Comparison of ENCODE assay signal across 8 cellular contexts in genomic region chr2:73268831-73269685, GRCh38. TPM values are rescaled to one million over a fixed set of nuclear protein-coding genes. Genes with fewer than 3 reads are reported as not detected.
DNase-seq lines count a peak whose midpoint lies in the region; ATAC-seq and TF ChIP-seq lines count a peak whose summit lies in the region.

No MANE protein-coding gene starts in this region.

- H3K9me3 ChIP-seq in iPS-18c (ENCODE audit: control insufficient read depth, insufficient read depth, low read length): no peaks in the 10 kb centered on the region
- H3K9me3 ChIP-seq in gastroesophageal sphincter: peaks cover 0 to 8% (median 0%) of the 10 kb centered on the region in 3 donors

- TF ChIP-seq CTCF in GM13977 (IDR thresholded peaks at IDR 0.05; ENCODE audit: extremely low read depth, insufficient read depth, missing control alignments) (peak; percentile 26), gastroesophageal sphincter (IDR thresholded peaks at IDR 0.05) (peak in 1 of 4 experiments; percentile 12)

- no peak overlapping the region for H3K27ac ChIP-seq in gastroesophageal sphincter

- H3K36me3 ChIP-seq in gastroesophageal sphincter: no peaks in the 10 kb centered on the region

- ATAC-seq in HG03108 (IDR thresholded peaks at IDR 0.05; ENCODE audit: unreplicated experiment) (peak; percentile 78), GM21717 (IDR thresholded peaks at IDR 0.05; ENCODE audit: unreplicated experiment) (no peak), gastroesophageal sphincter (no peak)

- no peak for TF ChIP-seq POLR2A in gastroesophageal sphincter (IDR thresholded peaks at IDR 0.05)

- peak; percentile 96 for DNase-seq in GM13977 (ENCODE audit: low spot score)
- peak; percentile 43 for DNase-seq in NCI-H82 treated with DMSO at 0.1 percent for 48 hours (lab: John Stamatoyannopoulos, UW; ENCODE audit: unreplicated experiment)
- peak; percentile 61 for DNase-seq in activated gamma-delta T cell treated with anti-CD3 and anti-CD28 coated beads, Interleukin-2, amount 50 U/mL, for 16 hours (ENCODE audit: low read depth)
- DNase-seq in stimulated activated CD4-positive, alpha-beta T cell treated with anti-CD3 and anti-CD28 coated beads, Interleukin-1b, Interleukin-23, amount 100 ng/mL, for 24 hours (ENCODE audit: low read depth in 4 of 4, low spot score in 1 of 4): peak; percentile 37 to 55 (median 48)

- H3K27me3 ChIP-seq in gastroesophageal sphincter: peaks cover 71% of the 10 kb centered on the region

- peaks cover 0 to 17% (median 4%) of the 10 kb centered on the region in 3 donors for H3K4me1 ChIP-seq in gastroesophageal sphincter

- H3K4me3 ChIP-seq in iPS-18c (ENCODE audit: insufficient read depth, low read depth, low read length) (peak overlapping the region; percentile 61), gastroesophageal sphincter (peak overlapping the region in 1 of 2 donors; percentile 33)

- no peak for TF ChIP-seq EP300 in gastroesophageal sphincter (IDR thresholded peaks at IDR 0.05)

- 0 to 14% methylated on average over 8 to 13 of the region's 113 CpGs for WGBS in gastroesophageal sphincter (ENCODE audit: low coverage in 1 of 2), 2 donors

- in situ Hi-C loops in GM13977 (cut with MboI; ENCODE audit: low pct_unique_long_range_greater_than_20kb, low sequenced_read_pairs, unreplicated experiment): no loop called here

RNA-seq across cellular contexts. Expression of gene FBXO41, which starts 15.2 kb away (rescaled TPM):
- 1 to 10 TPM; 2.2 to 5.4 (median 4.0) TPM for total RNA-seq in gastroesophageal sphincter

RNA-seq across cellular contexts. Expression of gene EGR4, which starts 24.3 kb away (rescaled TPM):
- total RNA-seq in gastroesophageal sphincter: not detected

RNA-seq across cellular contexts. Expression of gene CCT7, which starts 35.0 kb away (rescaled TPM):
- 100 to 1,000 TPM; 221 to 258 (median 240) TPM for total RNA-seq in gastroesophageal sphincter

RNA-seq across cellular contexts. Expression of gene PRADC1, which starts 36.0 kb away (rescaled TPM):
- 10 to 100 TPM; 21.7 to 37.5 (median 30.2) TPM for total RNA-seq in gastroesophageal sphincter

RNA-seq across cellular contexts. Expression of gene SMYD5, which starts 55.0 kb away (rescaled TPM):
- 10 to 100 TPM; 10.6 to 21.0 (median 15.5) TPM for total RNA-seq in gastroesophageal sphincter

Comparison
In these comparisons a context has a peak if more than half of its experiments do, and no peak if none do; other contexts are left out.
1. DNase-seq: peak in every context shown above with its lines; median percentile 96 in GM13977; 61 in activated gamma-delta T cell treated with anti-CD3 and anti-CD28 coated beads, Interleukin-2, amount 50 U/mL, for 16 hours; 48 in stimulated activated CD4-positive, alpha-beta T cell treated with anti-CD3 and anti-CD28 coated beads, Interleukin-1b, Interleukin-23, amount 100 ng/mL, for 24 hours; 43 in NCI-H82 treated with DMSO at 0.1 percent for 48 hours.